ENCODE assay signal across 8 cellular contexts in genomic region chr12:101891462-101891971, GRCh38. TPM values are rescaled to one million over a fixed set of nuclear protein-coding genes. Genes with fewer than 3 reads are reported as not detected.
DNase-seq lines count a peak whose midpoint lies in the region; TF ChIP-seq lines count a peak whose summit lies in the region.

No MANE protein-coding gene starts in this region.

- peak; percentile 30 for DNase-seq in GM13976 (ENCODE audit: low spot score)
- DNase-seq in HFF-Myc (ENCODE audit: extremely low read depth, low read depth): peak; percentile 55
- DNase-seq in MV-4-11 (lab: John Stamatoyannopoulos, UW): peak; percentile 77
- DNase-seq in dermis microvascular lymphatic vessel endothelial cell (ENCODE audit: low read depth in 2 of 2): peak; percentile 74 to 80
- DNase-seq in retinal pigment epithelial cell (ENCODE audit: low read depth): peak; percentile 28
- no peak for DNase-seq in islet precursor cell
- DNase-seq in effector CD8-positive, alpha-beta T cell (lab: John Stamatoyannopoulos, UW): no peak
- DNase-seq in NCI-H345 treated with DMSO at 0.1 percent for 48 hours (lab: John Stamatoyannopoulos, UW; ENCODE audit: unreplicated experiment): no peak

- no peak for TF ChIP-seq CTCF in GM13976 (IDR thresholded peaks at IDR 0.05; ENCODE audit: borderline replicate concordance, control extremely low read depth, extremely low read depth, insufficient read depth, missing control alignments)
- no peak for TF ChIP-seq CTCF in HFF-Myc (IDR thresholded peaks at IDR 0.05; ENCODE audit: low read depth, low read length, missing control alignments)
- TF ChIP-seq CTCF in retinal pigment epithelial cell (conservative IDR thresholded peaks at IDR 0.05; ENCODE audit: low read depth, low read length): no peak

- H3K4me3 ChIP-seq in HFF-Myc (replicated peaks; ENCODE audit: low read depth, low read length) (no peak overlapping the region), retinal pigment epithelial cell (ENCODE audit: low read length) (no peak overlapping the region)

- in situ Hi-C loops in GM13976 (cut with MboI; ENCODE audit: low sequenced_read_pairs, unreplicated experiment): no loop called here

RNA-seq across cellular contexts. Expression of gene DRAM1, which starts 14.1 kb away (rescaled TPM):
- 31.5 and 32.4 TPM in 2 replicates for total RNA-seq in dermis microvascular lymphatic vessel endothelial cell

Comparison
In these comparisons a context has a peak if more than half of its experiments do, and no peak if none do; other contexts are left out.
1. DNase-seq: peak in GM13976 (single experiment), HFF-Myc (single experiment), MV-4-11 (single experiment), dermis microvascular lymphatic vessel endothelial cell (2 of 2) and retinal pigment epithelial cell (single experiment); none in islet precursor cell (single experiment), effector CD8-positive, alpha-beta T cell (single experiment) and NCI-H345 treated with DMSO at 0.1 percent for 48 hours (single experiment).